In genomic region chr1:247115141-247115510, GRCh38 we compare ENCODE assay signal across 19 cellular contexts. TPM values are rescaled to one million over a fixed set of nuclear protein-coding genes. Genes with fewer than 3 reads are reported as not detected.
DNase-seq lines count a peak whose midpoint lies in the region; ATAC-seq, FAIRE-seq and TF ChIP-seq lines count a peak whose summit lies in the region.
"Had no signal": no experiment of that assay in that cellular context is flagged by ENCODE, and none has a peak within 500 bp of the region (broad histone marks: within the 10 kb centered on the region; RNA-seq: fewer than 3 reads in every experiment).

No MANE protein-coding gene starts in this region.

- peak overlapping the region; percentile 66 for H3K4ac ChIP-seq in neuronal stem cell (ENCODE audit: low read length)

- H4K20me1 ChIP-seq in GM12878 (ENCODE audit: control insufficient read depth, insufficient read depth), result no peaks in the 10 kb centered on the region

- peak; percentile 12; the same call in 1 of the 3 replicates for ATAC-seq in GM12878
- ATAC-seq in HG03432 (IDR thresholded peaks at IDR 0.05; ENCODE audit: unreplicated experiment), result no peak
- no peak for ATAC-seq in HG02840 (IDR thresholded peaks at IDR 0.05; ENCODE audit: low FRiP score, unreplicated experiment)
- ATAC-seq: A549, HCT116, SK-N-SH treated with all-trans-retinoic acid at 6 μM for 48 hours had no signal

- H2BK120ac ChIP-seq in neuronal stem cell (ENCODE audit: low read depth, low read length), result no peak overlapping the region

- no peak overlapping the region for H3K14ac ChIP-seq in neuronal stem cell (ENCODE audit: low read length)

- no peak for TF ChIP-seq EP300 in GM12878 (IDR thresholded peaks at IDR 0.05; ENCODE audit: borderline replicate concordance in 1 of 2, control insufficient read depth in 1 of 2, low read depth in 2 of 2, low read length in 2 of 2)

- peaks cover 4% of the 10 kb centered on the region for H3K36me3 Mint-ChIP-seq in activated CD4-positive, alpha-beta memory T cell treated with anti-CD3 and anti-CD28 coated beads, Interleukin-2, amount 10 ng/mL, durations not matched to agents 7 days and 5 days (ENCODE audit: low read depth)
- no peaks in the 10 kb centered on the region for H3K36me3 Mint-ChIP-seq in activated CD4-positive, alpha-beta memory T cell treated with anti-CD3 and anti-CD28 coated beads for 36 hours
- peaks cover 18% of the 10 kb centered on the region for H3K36me3 Mint-ChIP-seq in Caco-2 (ENCODE audit: insufficient read depth, unreplicated experiment)

- intact Hi-C loops in activated CD4-positive, alpha-beta memory T cell treated with anti-CD3 and anti-CD28 coated beads for 36 hours (cut with micrococcal nuclease), result no loop called here
- intact Hi-C loops in Caco-2 (cut with micrococcal nuclease; ENCODE audit: unreplicated experiment), result no loop called here
- intact Hi-C loops in GM12878 (cut with micrococcal nuclease; ENCODE audit: unreplicated experiment), result no loop called here

- H3K4me1 Mint-ChIP-seq in activated CD4-positive, alpha-beta memory T cell treated with anti-CD3 and anti-CD28 coated beads, Interleukin-2, amount 10 ng/mL, durations not matched to agents 7 days and 5 days, result peaks cover 11% of the 10 kb centered on the region
- H3K4me1 Mint-ChIP-seq in activated CD4-positive, alpha-beta memory T cell treated with anti-CD3 and anti-CD28 coated beads for 36 hours (ENCODE audit: low read depth), result peaks cover 5% of the 10 kb centered on the region
- H3K4me1 Mint-ChIP-seq in Caco-2 (ENCODE audit: low read depth, unreplicated experiment), result no peaks in the 10 kb centered on the region

- H2AFZ ChIP-seq in GM12878 (ENCODE audit: control insufficient read depth, low read depth, low read length) (no peak overlapping the region), neuronal stem cell (ENCODE audit: low read length) (no peak overlapping the region)

- H3K4me3 ChIP-seq in Caco-2 (ENCODE audit: low read depth, low read length) (no peak overlapping the region), GM12878 (no peak overlapping the region), neuronal stem cell (ENCODE audit: low read length in 2 of 2) (no peak overlapping the region)
- H3K4me3 ChIP-seq: A549 had no signal

- H3K79me1 ChIP-seq in neuronal stem cell (ENCODE audit: low read depth, low read length), result peaks cover 2% of the 10 kb centered on the region

- peaks cover 19% of the 10 kb centered on the region for H3K27me3 Mint-ChIP-seq in activated CD4-positive, alpha-beta memory T cell treated with anti-CD3 and anti-CD28 coated beads, Interleukin-2, amount 10 ng/mL, durations not matched to agents 7 days and 5 days
- peaks cover 19% of the 10 kb centered on the region for H3K27me3 Mint-ChIP-seq in activated CD4-positive, alpha-beta memory T cell treated with anti-CD3 and anti-CD28 coated beads for 36 hours
- no peaks in the 10 kb centered on the region for H3K27me3 Mint-ChIP-seq in Caco-2 (ENCODE audit: insufficient read depth, unreplicated experiment)

- peak overlapping the region; percentile 12 for H3K27ac Mint-ChIP-seq in activated CD4-positive, alpha-beta memory T cell treated with anti-CD3 and anti-CD28 coated beads, Interleukin-2, amount 10 ng/mL, durations not matched to agents 7 days and 5 days
- no peak overlapping the region for H3K27ac Mint-ChIP-seq in activated CD4-positive, alpha-beta memory T cell treated with anti-CD3 and anti-CD28 coated beads for 36 hours
- H3K27ac Mint-ChIP-seq in Caco-2 (ENCODE audit: unreplicated experiment), result peak overlapping the region; percentile 88

- H3K9me3 Mint-ChIP-seq in activated CD4-positive, alpha-beta memory T cell treated with anti-CD3 and anti-CD28 coated beads, Interleukin-2, amount 10 ng/mL, durations not matched to agents 7 days and 5 days, result peaks cover 4% of the 10 kb centered on the region
- H3K9me3 Mint-ChIP-seq in activated CD4-positive, alpha-beta memory T cell treated with anti-CD3 and anti-CD28 coated beads for 36 hours, result no peaks in the 10 kb centered on the region
- H3K9me3 Mint-ChIP-seq in Caco-2 (ENCODE audit: unreplicated experiment), result no peaks in the 10 kb centered on the region

- CTCF ChIA-PET in activated CD4-positive, alpha-beta memory T cell treated with anti-CD3 and anti-CD28 coated beads, Interleukin-2, amount 10 ng/mL, durations not matched to agents 7 days and 5 days (lab: Charles Lee), result no interaction called here
- CTCF ChIA-PET in activated CD4-positive, alpha-beta memory T cell treated with anti-CD3 and anti-CD28 coated beads for 36 hours (lab: Charles Lee), result no interaction called here
- CTCF ChIA-PET in Caco-2 (lab: Charles Lee), result no interaction called here
- CTCF ChIA-PET in GM12878 (lab: Yijun Ruan, JAX), result no interaction called here

- no peak overlapping the region for H3K4me3 Mint-ChIP-seq in activated CD4-positive, alpha-beta memory T cell treated with anti-CD3 and anti-CD28 coated beads, Interleukin-2, amount 10 ng/mL, durations not matched to agents 7 days and 5 days
- H3K4me3 Mint-ChIP-seq in activated CD4-positive, alpha-beta memory T cell treated with anti-CD3 and anti-CD28 coated beads for 36 hours, result no peak overlapping the region
- peak overlapping the region; percentile 24 for H3K4me3 Mint-ChIP-seq in Caco-2 (ENCODE audit: unreplicated experiment)

- no peak overlapping the region for H2BK12ac ChIP-seq in neuronal stem cell (ENCODE audit: low read length)

- SMC1A ChIA-PET in GM12878 (lab: Charles Lee; ENCODE audit: uncharacterized antibody, unreplicated experiment), result no interaction called here

- H3K27me3 ChIP-seq in Caco-2 (replicated peaks; ENCODE audit: control insufficient read depth, insufficient read depth, low read length), result no peaks in the 10 kb centered on the region
- peaks cover 1 to 5% of the 10 kb centered on the region in 2 experiments; a peak in 3 of 4 replicates for H3K27me3 ChIP-seq in GM12878 (replicated peaks in 1 of 2; ENCODE audit: control insufficient read depth in 2 of 2, insufficient read depth in 2 of 2, low read length in 1 of 2)
- peaks cover 0 to 10% (median 2%) of the 10 kb centered on the region in 3 experiments for H3K27me3 ChIP-seq in neuronal stem cell (ENCODE audit: control insufficient read depth in 3 of 3, insufficient read depth in 3 of 3, low read depth in 1 of 3, low read length in 3 of 3)

- RAD21 ChIA-PET in GM12878 (lab: Charles Lee; ENCODE audit: unreplicated experiment), result no interaction called here

- FAIRE-seq in GM12878 (lab: Jason Lieb, UNC), result no peak
- FAIRE-seq: A549, GM18507 had no signal

- H2BK15ac ChIP-seq in neuronal stem cell (ENCODE audit: low read length), result peak overlapping the region; percentile 37

- H3K36me3 ChIP-seq in Caco-2 (ENCODE audit: control insufficient read depth, insufficient read depth, low read length) (no peaks in the 10 kb centered on the region), GM12878 (ENCODE audit: control insufficient read depth in 2 of 2, insufficient read depth in 2 of 2, low read length in 1 of 2) (no peaks in the 10 kb centered on the region), neuronal stem cell (replicated peaks in 1 of 2; ENCODE audit: control insufficient read depth in 2 of 2, insufficient read depth in 2 of 2, low read length in 2 of 2) (no peaks in the 10 kb centered on the region)

- no peak for TF ChIP-seq RAD21 in GM12878 (IDR thresholded peaks at IDR 0.05; ENCODE audit: insufficient read depth, low read depth, low read length)

- H3K9ac ChIP-seq in GM12878 (ENCODE audit: control insufficient read depth, insufficient read depth, low read length) (no peak overlapping the region), neuronal stem cell (ENCODE audit: low read depth, low read length, poor library complexity) (peak overlapping the region; percentile 44)

- H3K4me1 ChIP-seq in Caco-2 (peaks cover 6% of the 10 kb centered on the region; the same call in 1 of the 2 replicates), GM12878 (ENCODE audit: control insufficient read depth, insufficient read depth, low read length) (no peaks in the 10 kb centered on the region), neuronal stem cell (ENCODE audit: control insufficient read depth in 2 of 2, insufficient read depth in 1 of 2, low read depth in 1 of 2, low read length in 2 of 2) (peaks cover 0 to 7% of the 10 kb centered on the region in 2 donors)
- H3K4me1 ChIP-seq: A549 had no signal

- peak overlapping the region; percentile 46 for H2AK5ac ChIP-seq in neuronal stem cell (ENCODE audit: low read depth, low read length)

- H3K27ac ChIP-seq in GM12878 (ENCODE audit: control insufficient read depth, insufficient read depth) (no peak overlapping the region), neuronal stem cell (replicated peaks; ENCODE audit: low read length) (no peak overlapping the region)
- H3K27ac ChIP-seq: A549 had no signal

- H4K91ac ChIP-seq in neuronal stem cell (ENCODE audit: low read depth, low read length, poor library complexity), result no peak overlapping the region

- BruUV-seq in Caco-2 (replicated peaks; lab: Mats Ljungman, UMichigan), result no TSS peak
- no TSS peak for BruUV-seq in GM12878 (replicated peaks; lab: Mats Ljungman, UMichigan)

- H2BK5ac ChIP-seq in neuronal stem cell (ENCODE audit: low read length), result no peak overlapping the region

- in situ Hi-C loops in GM12878 (cut with MboI), result no loop called here

- H4K8ac ChIP-seq in neuronal stem cell (ENCODE audit: low read depth, low read length), result no peak overlapping the region

- no peak overlapping the region for H3K4me2 ChIP-seq in GM12878 (ENCODE audit: control insufficient read depth, insufficient read depth)
- no peak overlapping the region for H3K4me2 ChIP-seq in neuronal stem cell (ENCODE audit: insufficient read depth, low read length, poor library complexity, severe bottlenecking)
- H3K4me2 ChIP-seq: A549 had no signal

- WGBS in GM12878 (ENCODE audit: insufficient coverage, insufficient replicate concordance, low lambda C conversion rate, missing lambda C conversion rate), result 38% methylated on average over 7 of the region's 7 CpGs
- WGBS in neuronal stem cell (ENCODE audit: extremely low coverage in 2 of 2, insufficient read length in 2 of 2, insufficient replicate concordance in 1 of 2), 2 donors, result no CpG with 5 or more reads among the region's 7 CpGs

- TF ChIP-seq CTCF in Caco-2 (IDR thresholded peaks at IDR 0.05; ENCODE audit: insufficient read depth in 1 of 2, low read depth in 1 of 2, low read length in 1 of 2, severe bottlenecking in 1 of 2, unreplicated experiment in 1 of 2) (no peak), GM12878 (IDR thresholded peaks at IDR 0.05 in 2 of 3, conservative IDR thresholded peaks at IDR 0.05 in 1 of 3; ENCODE audit: control insufficient read depth in 2 of 3, extremely low read depth in 1 of 3, insufficient read depth in 1 of 3, low read depth in 3 of 3, low read length in 3 of 3) (no peak)

- no peaks in the 10 kb centered on the region for H3K9me3 ChIP-seq in Caco-2
- no peaks in the 10 kb centered on the region; the same call in 2 of the 3 replicates for H3K9me3 ChIP-seq in GM12878 (replicated peaks; ENCODE audit: control insufficient read depth, insufficient read depth, low read length)
- peaks cover 0 to 2% of the 10 kb centered on the region in 2 donors for H3K9me3 ChIP-seq in neuronal stem cell (replicated peaks in 1 of 2; ENCODE audit: control insufficient read depth in 2 of 2, insufficient read depth in 1 of 2, low read depth in 1 of 2, low read length in 2 of 2)

- POLR2A ChIA-PET in activated CD4-positive, alpha-beta memory T cell treated with anti-CD3 and anti-CD28 coated beads, Interleukin-2, amount 10 ng/mL, durations not matched to agents 7 days and 5 days (lab: Charles Lee), result no interaction called here
- POLR2A ChIA-PET in activated CD4-positive, alpha-beta memory T cell treated with anti-CD3 and anti-CD28 coated beads for 36 hours (lab: Charles Lee), result no interaction called here
- POLR2A ChIA-PET in Caco-2 (lab: Charles Lee) (no interaction called here), GM12878 (lab: Charles Lee) (no interaction called here)

- peak overlapping the region; percentile 65 for H3K23ac ChIP-seq in neuronal stem cell (ENCODE audit: low read depth, low read length, poor library complexity)

- TF ChIP-seq POLR2A in GM12878 (IDR thresholded peaks at IDR 0.05; ENCODE audit: low read depth, low read length), result no peak

- no peak for DNase-seq in activated CD4-positive, alpha-beta memory T cell treated with anti-CD3 and anti-CD28 coated beads, Interleukin-2, amount 10 ng/mL, durations not matched to agents 7 days and 5 days
- DNase-seq in activated CD4-positive, alpha-beta memory T cell treated with anti-CD3 and anti-CD28 coated beads for 36 hours, result no peak
- no peak for DNase-seq in Caco-2
- no peak for DNase-seq in GM12878 (ENCODE audit: low read depth, low spot score)
- DNase-seq in neuronal stem cell (ENCODE audit: low spot score), result no peak
- DNase-seq in activated CD4-positive, alpha-beta T cell treated with anti-CD3 and anti-CD28 coated beads for 1 hour, result no peak
- DNase-seq: C1 segment of cervical spinal cord, DMS79, NCI-H1092, NCI-H2081, NCI-H2227 treated with DMSO at 0.1 percent for 48 hours, NCI-H526, SHP77 had no signal

- no peaks in the 10 kb centered on the region for H3K79me2 ChIP-seq in GM12878 (ENCODE audit: control insufficient read depth, insufficient read depth, low read length)

- no peak overlapping the region for H3K18ac ChIP-seq in neuronal stem cell (ENCODE audit: low read length)

RNA-seq across cellular contexts. Expression of gene ZNF669, which starts 11.0 kb away (rescaled TPM):
- total RNA-seq in activated CD4-positive, alpha-beta memory T cell treated with anti-CD3 and anti-CD28 coated beads, Interleukin-2, amount 10 ng/mL, durations not matched to agents 7 days and 5 days, result 10 to 100 TPM; 10.3 to 11.6 TPM
- total RNA-seq in activated CD4-positive, alpha-beta memory T cell treated with anti-CD3 and anti-CD28 coated beads for 36 hours, result 1 to 10 TPM; 7.9 to 8.4 TPM
- 8.3 and 9.1 TPM in 2 replicates for total RNA-seq in Caco-2 (2022)
- total RNA-seq in GM12878 (2013; cell fraction: nucleolus; rRNA removed), result 15.3 and 18.1 TPM in 2 replicates
- 9.5 and 10.7 TPM in 2 replicates for total RNA-seq in GM12878 (2014; rRNA removed)
- 10.9 and 11.1 TPM in 2 replicates for total RNA-seq in GM12878 (2014; rRNA removed; fragmentation: Illumina TruSeq; extraction: Trizol)
- 5.8 and 5.9 TPM in 2 replicates for total RNA-seq in GM12878 (2021)
- 4.9 TPM for polyA plus RNA-seq in GM12878 (2011; ENCODE audit: low read depth)
- polyA plus RNA-seq in GM12878 (2011; rRNA removed), result 4.8 and 7.1 TPM in 2 replicates
- 2.6 and 3.2 TPM in 2 replicates for polyA plus RNA-seq in GM12878 (2011; cell fraction: cytosol; rRNA removed)
- 2.2 and 2.6 TPM in 2 replicates for polyA plus RNA-seq in GM12878 (2011; cell fraction: nucleus; rRNA removed)
- polyA plus RNA-seq in GM12878 (2012), result 4.3 and 5.4 TPM in 2 replicates
- polyA plus RNA-seq in GM12878 (2014; fragmentation: Illumina TruSeq; extraction: Trizol), result 8.0 and 9.3 TPM in 2 replicates
- polyA plus RNA-seq in GM12878 (2014; fragmentation: Nextera tagmentation; extraction: Ambion mirVana), result 1 to 10 TPM; 5.2 to 5.6 TPM
- 3.5 and 6.5 TPM in 2 replicates for polyA plus RNA-seq in GM12878 (2014; rRNA removed)
- polyA plus RNA-seq in GM12878 (2016; fragmentation: Nextera tagmentation; extraction: Ambion mirVana), result 1 to 10 TPM; 4.9 to 5.1 TPM
- polyA minus RNA-seq in GM12878 (2011; rRNA and poly(A)+ RNA removed), result 4.1 and 7.2 TPM in 2 replicates
- 2.1 and 2.5 TPM in 2 replicates for polyA minus RNA-seq in GM12878 (2011; cell fraction: cytosol; rRNA and poly(A)+ RNA removed)
- 4.4 and 7.1 TPM in 2 replicates for polyA minus RNA-seq in GM12878 (2011; cell fraction: nucleus; rRNA and poly(A)+ RNA removed)
- 11.3 TPM for polyA plus RNA-seq in neuronal stem cell (2013, experiment 1 of 2)
- 11.7 TPM for polyA plus RNA-seq in neuronal stem cell (2013, experiment 2 of 2)

RNA-seq across cellular contexts. Expression of gene ZNF670, which starts 36.5 kb away (rescaled TPM):
- 1 to 10 TPM; 1.4 TPM for total RNA-seq in activated CD4-positive, alpha-beta memory T cell treated with anti-CD3 and anti-CD28 coated beads, Interleukin-2, amount 10 ng/mL, durations not matched to agents 7 days and 5 days
- 1 to 10 TPM; 3.9 to 4.5 TPM for total RNA-seq in activated CD4-positive, alpha-beta memory T cell treated with anti-CD3 and anti-CD28 coated beads for 36 hours
- 5.8 and 6.0 TPM in 2 replicates for total RNA-seq in Caco-2 (2022)
- total RNA-seq in GM12878 (2013; cell fraction: nucleolus; rRNA removed), result 7.0 and 8.7 TPM in 2 replicates
- total RNA-seq in GM12878 (2014; rRNA removed), result 4.9 TPM in 2 replicates
- total RNA-seq in GM12878 (2014; rRNA removed; fragmentation: Illumina TruSeq; extraction: Trizol), result 6.0 and 6.5 TPM in 2 replicates
- total RNA-seq in GM12878 (2021), result 2.0 and 3.0 TPM in 2 replicates
- 1.3 TPM for polyA plus RNA-seq in GM12878 (2011; ENCODE audit: low read depth)
- polyA plus RNA-seq in GM12878 (2011; rRNA removed), result 3.7 and 6.6 TPM in 2 replicates
- polyA plus RNA-seq in GM12878 (2011; cell fraction: cytosol; rRNA removed), result 1.2 and 1.5 TPM in 2 replicates
- 1.4 and 1.8 TPM in 2 replicates for polyA plus RNA-seq in GM12878 (2011; cell fraction: nucleus; rRNA removed)
- polyA plus RNA-seq in GM12878 (2012), result 2.7 and 3.3 TPM in 2 replicates
- polyA plus RNA-seq in GM12878 (2014; fragmentation: Illumina TruSeq; extraction: Trizol), result 5.2 and 6.7 TPM in 2 replicates
- polyA plus RNA-seq in GM12878 (2014; fragmentation: Nextera tagmentation; extraction: Ambion mirVana), result 1 to 10 TPM; 5.3 to 7.4 TPM
- polyA plus RNA-seq in GM12878 (2014; rRNA removed), result 2.2 and 3.2 TPM in 2 replicates
- polyA plus RNA-seq in GM12878 (2016; fragmentation: Nextera tagmentation; extraction: Ambion mirVana), result 1 to 10 TPM; 7.9 to 9.0 TPM
- polyA minus RNA-seq in GM12878 (2011; rRNA and poly(A)+ RNA removed), result 2.3 and 3.0 TPM in 2 replicates
- polyA minus RNA-seq in GM12878 (2011; cell fraction: cytosol; rRNA and poly(A)+ RNA removed), result 1.1 and 1.3 TPM in 2 replicates
- 0.97 and 2.2 TPM in 2 replicates for polyA minus RNA-seq in GM12878 (2011; cell fraction: nucleus; rRNA and poly(A)+ RNA removed)
- polyA plus RNA-seq in neuronal stem cell (2013, experiment 1 of 2), result 6.7 TPM
- 7.4 TPM for polyA plus RNA-seq in neuronal stem cell (2013, experiment 2 of 2)

RNA-seq across cellular contexts. Expression of gene ZNF124, which starts 56.7 kb away (rescaled TPM):
- 10 to 100 TPM; 12.3 to 14.6 TPM for total RNA-seq in activated CD4-positive, alpha-beta memory T cell treated with anti-CD3 and anti-CD28 coated beads, Interleukin-2, amount 10 ng/mL, durations not matched to agents 7 days and 5 days
- total RNA-seq in activated CD4-positive, alpha-beta memory T cell treated with anti-CD3 and anti-CD28 coated beads for 36 hours, result 10 to 100 TPM; 10.8 to 11.8 TPM
- total RNA-seq in Caco-2 (2022) (47.5 and 52.9 TPM in 2 replicates), GM12878 (2014; rRNA removed) (27.5 and 32.9 TPM in 2 replicates), GM12878 (2014; rRNA removed; fragmentation: Illumina TruSeq; extraction: Trizol) (37.5 and 38.5 TPM in 2 replicates), GM12878 (2021) (24.4 and 25.8 TPM in 2 replicates)
- total RNA-seq in GM12878 (2013; cell fraction: nucleolus; rRNA removed), result 57.7 and 58.8 TPM in 2 replicates
- 3.5 TPM for polyA plus RNA-seq in GM12878 (2011; ENCODE audit: low read depth)
- polyA plus RNA-seq in GM12878 (2011; rRNA removed) (13.2 and 19.7 TPM in 2 replicates), GM12878 (2014; fragmentation: Illumina TruSeq; extraction: Trizol) (14.1 and 15.1 TPM in 2 replicates), GM12878 (2014; fragmentation: Nextera tagmentation; extraction: Ambion mirVana) (1 to 10 TPM; 6.8 to 7.3 TPM), GM12878 (2014; rRNA removed) (6.7 and 7.7 TPM in 2 replicates), GM12878 (2016; fragmentation: Nextera tagmentation; extraction: Ambion mirVana) (10 to 100 TPM; 11.4 to 11.8 TPM)
- polyA plus RNA-seq in GM12878 (2011; cell fraction: cytosol; rRNA removed), result 7.0 and 7.5 TPM in 2 replicates
- 9.6 and 12.6 TPM in 2 replicates for polyA plus RNA-seq in GM12878 (2011; cell fraction: nucleus; rRNA removed)
- 4.4 and 5.4 TPM in 2 replicates for polyA plus RNA-seq in GM12878 (2012)
- polyA minus RNA-seq in GM12878 (2011; rRNA and poly(A)+ RNA removed), result 59.9 and 85.9 TPM in 2 replicates
- polyA minus RNA-seq in GM12878 (2011; cell fraction: cytosol; rRNA and poly(A)+ RNA removed), result 25.0 and 35.7 TPM in 2 replicates
- polyA minus RNA-seq in GM12878 (2011; cell fraction: nucleus; rRNA and poly(A)+ RNA removed), result 16.2 and 25.0 TPM in 2 replicates
- 6.6 TPM for polyA plus RNA-seq in neuronal stem cell (2013, experiment 1 of 2)
- polyA plus RNA-seq in neuronal stem cell (2013, experiment 2 of 2), result 6.0 TPM
